In genomic region chr3:71060536-71060935, GRCh38 we compare ENCODE assay signal across 1 cellular context.
TF ChIP-seq lines count a peak whose summit lies in the region.

No MANE protein-coding gene starts in this region.

TF ChIP-seq in HepG2, 621 proteins besides CTCF, POLR2A, EP300 and RAD21 (continued from another document and continues in another):
- TF ChIP-seq PAXIP1 (CRISPR knock-in tag; conservative IDR thresholded peaks at IDR 0.05): peak; percentile 79
- no peak for TF ChIP-seq MEIS2 (CRISPR knock-in tag; IDR thresholded peaks at IDR 0.05)
- peak; percentile 83 for TF ChIP-seq HHEX (CRISPR knock-in tag; IDR thresholded peaks at IDR 0.05)
- peak; percentile 36; the same call in 1 of the 2 replicates for TF ChIP-seq KMT2A (CRISPR knock-in tag; IDR thresholded peaks at IDR 0.05)
- no peak for TF ChIP-seq ZNF224 (CRISPR knock-in tag; IDR thresholded peaks at IDR 0.05)
- no peak for TF ChIP-seq ZNF607 (CRISPR knock-in tag; IDR thresholded peaks at IDR 0.05; ENCODE audit: borderline replicate concordance)
- peak; percentile 78 for TF ChIP-seq SAP130 (CRISPR knock-in tag; IDR thresholded peaks at IDR 0.05; ENCODE audit: low read depth)
- TF ChIP-seq ZNF496 (CRISPR knock-in tag; IDR thresholded peaks at IDR 0.05; ENCODE audit: insufficient replicate concordance): no peak
- TF ChIP-seq NONO (IDR thresholded peaks at IDR 0.05): no peak
- no peak for TF ChIP-seq NONO (CRISPR knock-in tag; conservative IDR thresholded peaks at IDR 0.05)
- TF ChIP-seq YEATS4 (CRISPR knock-in tag; IDR thresholded peaks at IDR 0.05; ENCODE audit: borderline replicate concordance): no peak
- TF ChIP-seq TEF (CRISPR knock-in tag; IDR thresholded peaks at IDR 0.05): no peak
- TF ChIP-seq ISX (CRISPR knock-in tag; conservative IDR thresholded peaks at IDR 0.05): no peak
- TF ChIP-seq MLXIP (CRISPR knock-in tag; IDR thresholded peaks at IDR 0.05; ENCODE audit: borderline replicate concordance): no peak
- TF ChIP-seq PHB2 (IDR thresholded peaks at IDR 0.05; ENCODE audit: partially characterized antibody): no peak
- no peak for TF ChIP-seq ZNF687 (CRISPR knock-in tag; IDR thresholded peaks at IDR 0.05)
- TF ChIP-seq ZNF530 (CRISPR knock-in tag; IDR thresholded peaks at IDR 0.05; ENCODE audit: low read depth): no peak
- TF ChIP-seq AHDC1 (CRISPR knock-in tag; IDR thresholded peaks at IDR 0.05; ENCODE audit: borderline replicate concordance): peak; percentile 86; the same call in 1 of the 2 replicates
- no peak for TF ChIP-seq SAFB2 (CRISPR knock-in tag; IDR thresholded peaks at IDR 0.05; ENCODE audit: borderline replicate concordance, low read depth)
- no peak for TF ChIP-seq RBFOX2 (IDR thresholded peaks at IDR 0.05; ENCODE audit: low read depth, low read length)
- TF ChIP-seq ZNF564 (CRISPR knock-in tag; IDR thresholded peaks at IDR 0.05): no peak
- no peak for TF ChIP-seq REPIN1 (CRISPR knock-in tag; IDR thresholded peaks at IDR 0.05; ENCODE audit: borderline replicate concordance, low read depth)
- TF ChIP-seq ZBTB33 (CRISPR knock-in tag; IDR thresholded peaks at IDR 0.05): no peak
- TF ChIP-seq TGIF2 (CRISPR knock-in tag; IDR thresholded peaks at IDR 0.05): no peak
- TF ChIP-seq NFE2 (CRISPR knock-in tag; IDR thresholded peaks at IDR 0.05): peak; percentile 79; the same call in 1 of the 2 replicates
- peak; percentile 53 for TF ChIP-seq TEAD3 (CRISPR knock-in tag; optimal IDR thresholded peaks at IDR 0.05; ENCODE audit: borderline replicate concordance)
- TF ChIP-seq PATZ1 (CRISPR knock-in tag; IDR thresholded peaks at IDR 0.05): peak; percentile 36; the same call in 1 of the 2 replicates
- TF ChIP-seq RXRB (CRISPR knock-in tag; IDR thresholded peaks at IDR 0.05; ENCODE audit: borderline replicate concordance): peak; percentile 68
- no peak for TF ChIP-seq MATR3 (CRISPR knock-in tag; IDR thresholded peaks at IDR 0.05)
- peak; percentile 67 for TF ChIP-seq ELF3 (CRISPR knock-in tag; IDR thresholded peaks at IDR 0.05)
- peak in 1 of 2 experiments; percentile 44; a peak in 1 of 4 replicates for TF ChIP-seq HMGXB4 (CRISPR knock-in tag; IDR thresholded peaks at IDR 0.05; ENCODE audit: borderline replicate concordance in 1 of 2, low read depth in 1 of 2)
- no peak for TF ChIP-seq ZMYM3 (CRISPR knock-in tag; IDR thresholded peaks at IDR 0.05)
- TF ChIP-seq ZFP90 (CRISPR knock-in tag; IDR thresholded peaks at IDR 0.05; ENCODE audit: borderline replicate concordance): no peak
- no peak for TF ChIP-seq NFYC (CRISPR knock-in tag; IDR thresholded peaks at IDR 0.05)
- peak; percentile 84 for TF ChIP-seq BCL6 (CRISPR knock-in tag; IDR thresholded peaks at IDR 0.05)
